ENCODE assay signal across 11 cellular contexts in the genomic region with DNA sequence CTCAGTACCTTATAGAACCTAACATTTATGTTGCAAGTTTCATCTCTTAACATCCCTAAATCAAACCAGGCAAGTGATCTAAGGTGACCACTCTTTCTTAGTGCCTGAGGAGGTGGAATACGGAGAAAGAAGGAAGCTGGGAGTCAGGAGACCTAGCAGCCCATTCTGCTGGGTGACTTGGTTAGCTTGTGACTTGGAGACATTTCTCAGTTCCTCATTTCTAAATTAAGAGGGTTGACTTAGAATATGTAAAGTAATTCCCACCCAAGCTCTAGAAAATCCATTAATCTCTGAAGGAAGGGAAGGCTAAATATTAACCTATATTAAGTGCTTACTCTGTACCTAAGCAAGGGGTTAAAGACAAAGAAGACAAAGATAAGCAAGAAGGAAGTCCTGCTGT.
A peak's percentile ranks its signal among the peaks of the same experiment; 100 is the strongest.
DNase-seq lines count a peak whose midpoint lies in the region; ATAC-seq lines count a peak whose summit lies in the region.
"Had no signal": no experiment of that assay in that cellular context is flagged by ENCODE, and none has a peak within 500 bp of the region (broad histone marks: within the 10 kb centered on the region; RNA-seq: fewer than 3 reads in every experiment).

No MANE protein-coding gene starts in this region.

- peak; percentile 85 for ATAC-seq in GM18502 (IDR thresholded peaks at IDR 0.05; ENCODE audit: poor library complexity, unreplicated experiment)
- peak; percentile 52 for ATAC-seq in GM21526 (IDR thresholded peaks at IDR 0.05; ENCODE audit: low FRiP score, unreplicated experiment)
- peak; percentile 58 for ATAC-seq in HG03457 (IDR thresholded peaks at IDR 0.05; ENCODE audit: unreplicated experiment)

- DNase-seq in germinal center (ENCODE audit: low spot score) = peak; percentile 8
- DNase-seq in NCI-H82 (lab: John Stamatoyannopoulos, UW) = no peak
- no peak for DNase-seq in activated CD8-positive, alpha-beta memory T cell treated with anti-CD3 and anti-CD28 coated beads, Interleukin-2, amount 50 U/mL, for 4 hours
- no peak for DNase-seq in DMS114 treated with DMSO at 0.1 percent for 48 hours (lab: John Stamatoyannopoulos, UW; ENCODE audit: unreplicated experiment)
- DNase-seq in activated CD4-positive, CD25-positive, alpha-beta regulatory T cell (lab: John Stamatoyannopoulos, UW) = no peak
- DNase-seq: activated CD4-positive, alpha-beta T cell treated with anti-CD3 and anti-CD28 coated beads for 1 hour; HFFc6; NCI-H446 treated with DMSO at 0.1 percent for 48 hours had no signal
